Comparison of ENCODE assay signal across 2 cellular contexts in the genomic region with DNA sequence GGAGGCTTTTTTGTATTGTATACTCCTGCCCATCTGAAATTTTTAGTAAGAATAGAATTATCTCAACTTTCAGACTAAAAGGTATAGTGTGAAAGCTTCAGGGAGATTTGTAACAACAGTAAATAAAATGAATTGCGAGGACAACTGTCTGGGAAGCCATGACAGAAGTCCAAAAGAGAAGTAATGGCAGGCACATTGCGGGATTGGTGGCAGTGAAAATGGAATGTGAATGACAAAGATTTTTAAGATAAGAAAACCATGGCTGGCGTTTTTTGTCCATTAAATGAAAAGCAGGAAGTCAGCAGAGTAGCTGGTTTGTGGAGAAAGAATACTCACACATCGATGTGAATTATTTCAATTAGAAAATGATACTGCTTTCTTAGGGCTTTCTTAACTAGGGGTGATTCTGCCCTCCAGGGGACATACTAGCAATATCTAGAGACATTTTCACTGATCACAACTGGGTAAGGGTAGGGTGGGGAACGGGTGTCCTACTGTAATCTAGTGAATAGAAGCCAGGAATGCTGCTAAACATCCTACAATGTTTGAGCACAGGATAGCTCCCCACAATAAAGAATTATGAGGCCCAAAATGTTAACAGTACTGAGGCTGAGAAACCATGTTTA.
TF ChIP-seq lines count a peak whose summit lies in the region.

No MANE protein-coding gene starts in this region.

TF ChIP-seq in HEK293, 187 proteins besides CTCF, POLR2A, EP300 and RAD21:
- TF ChIP-seq ZIC2 (tag by site-specific recombination; IDR thresholded peaks at IDR 0.05) (no peak), ZNF621 (tag by site-specific recombination; IDR thresholded peaks at IDR 0.05) (no peak), MEIS1 (CRISPR knock-in tag; IDR thresholded peaks at IDR 0.05; ENCODE audit: borderline replicate concordance) (no peak), ZNF169 (tag by site-specific recombination; IDR thresholded peaks at IDR 0.05) (no peak), ZNF747 (tag by site-specific recombination; IDR thresholded peaks at IDR 0.05) (no peak), SETDB1 (IDR thresholded peaks at IDR 0.05; ENCODE audit: insufficient read length, low read length) (no peak), ZNF140 (tag by site-specific recombination; IDR thresholded peaks at IDR 0.05) (no peak), ZNF155 (tag by site-specific recombination; IDR thresholded peaks at IDR 0.05) (no peak), ZNF626 (tag by site-specific recombination; IDR thresholded peaks at IDR 0.05) (no peak), ZFP69B (tag by site-specific recombination; IDR thresholded peaks at IDR 0.05) (no peak), SP7 (tag by site-specific recombination; IDR thresholded peaks at IDR 0.05) (no peak), ZNF157 (tag by site-specific recombination; IDR thresholded peaks at IDR 0.05) (no peak), ZNF48 (tag by site-specific recombination; IDR thresholded peaks at IDR 0.05) (no peak), ZNF302 (tag by site-specific recombination; IDR thresholded peaks at IDR 0.05; ENCODE audit: low read depth) (no peak)
- TF ChIP-seq, protein P1, sequence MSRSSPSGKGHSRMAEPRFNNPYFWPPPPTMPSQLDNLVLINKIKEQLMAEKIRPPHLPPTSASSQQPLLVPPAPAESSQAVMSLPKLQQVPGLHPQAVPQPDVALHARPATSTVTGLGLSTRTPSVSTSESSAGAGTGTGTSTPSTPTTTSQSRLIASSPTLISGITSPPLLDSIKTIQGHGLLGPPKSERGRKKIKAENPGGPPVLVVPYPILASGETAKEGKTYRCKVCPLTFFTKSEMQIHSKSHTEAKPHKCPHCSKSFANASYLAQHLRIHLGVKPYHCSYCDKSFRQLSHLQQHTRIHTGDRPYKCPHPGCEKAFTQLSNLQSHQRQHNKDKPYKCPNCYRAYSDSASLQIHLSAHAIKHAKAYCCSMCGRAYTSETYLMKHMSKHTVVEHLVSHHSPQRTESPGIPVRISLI (tag by site-specific recombination; IDR thresholded peaks at IDR 0.05), result no peak
- TF ChIP-seq, protein P2, sequence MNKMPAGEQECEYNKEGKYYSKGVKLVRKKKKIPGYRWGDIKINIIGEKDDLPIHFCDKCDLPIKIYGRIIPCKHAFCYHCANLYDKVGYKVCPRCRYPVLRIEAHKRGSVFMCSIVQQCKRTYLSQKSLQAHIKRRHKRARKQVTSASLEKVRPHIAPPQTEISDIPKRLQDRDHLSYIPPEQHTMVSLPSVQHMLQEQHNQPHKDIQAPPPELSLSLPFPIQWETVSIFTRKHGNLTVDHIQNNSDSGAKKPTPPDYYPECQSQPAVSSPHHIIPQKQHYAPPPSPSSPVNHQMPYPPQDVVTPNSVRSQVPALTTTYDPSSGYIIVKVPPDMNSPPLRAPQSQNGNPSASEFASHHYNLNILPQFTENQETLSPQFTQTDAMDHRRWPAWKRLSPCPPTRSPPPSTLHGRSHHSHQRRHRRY (tag by site-specific recombination; IDR thresholded peaks at IDR 0.05), result no peak

TF ChIP-seq in GM12878, 131 proteins besides CTCF, POLR2A, EP300 and RAD21:
- TF ChIP-seq POLR2AphosphoS2 (IDR thresholded peaks at IDR 0.05; ENCODE audit: low read depth, low read length), result 0 out of 2 replicates have a peak, but pooled peaks have one; percentile 40
- TF ChIP-seq, protein P3, sequence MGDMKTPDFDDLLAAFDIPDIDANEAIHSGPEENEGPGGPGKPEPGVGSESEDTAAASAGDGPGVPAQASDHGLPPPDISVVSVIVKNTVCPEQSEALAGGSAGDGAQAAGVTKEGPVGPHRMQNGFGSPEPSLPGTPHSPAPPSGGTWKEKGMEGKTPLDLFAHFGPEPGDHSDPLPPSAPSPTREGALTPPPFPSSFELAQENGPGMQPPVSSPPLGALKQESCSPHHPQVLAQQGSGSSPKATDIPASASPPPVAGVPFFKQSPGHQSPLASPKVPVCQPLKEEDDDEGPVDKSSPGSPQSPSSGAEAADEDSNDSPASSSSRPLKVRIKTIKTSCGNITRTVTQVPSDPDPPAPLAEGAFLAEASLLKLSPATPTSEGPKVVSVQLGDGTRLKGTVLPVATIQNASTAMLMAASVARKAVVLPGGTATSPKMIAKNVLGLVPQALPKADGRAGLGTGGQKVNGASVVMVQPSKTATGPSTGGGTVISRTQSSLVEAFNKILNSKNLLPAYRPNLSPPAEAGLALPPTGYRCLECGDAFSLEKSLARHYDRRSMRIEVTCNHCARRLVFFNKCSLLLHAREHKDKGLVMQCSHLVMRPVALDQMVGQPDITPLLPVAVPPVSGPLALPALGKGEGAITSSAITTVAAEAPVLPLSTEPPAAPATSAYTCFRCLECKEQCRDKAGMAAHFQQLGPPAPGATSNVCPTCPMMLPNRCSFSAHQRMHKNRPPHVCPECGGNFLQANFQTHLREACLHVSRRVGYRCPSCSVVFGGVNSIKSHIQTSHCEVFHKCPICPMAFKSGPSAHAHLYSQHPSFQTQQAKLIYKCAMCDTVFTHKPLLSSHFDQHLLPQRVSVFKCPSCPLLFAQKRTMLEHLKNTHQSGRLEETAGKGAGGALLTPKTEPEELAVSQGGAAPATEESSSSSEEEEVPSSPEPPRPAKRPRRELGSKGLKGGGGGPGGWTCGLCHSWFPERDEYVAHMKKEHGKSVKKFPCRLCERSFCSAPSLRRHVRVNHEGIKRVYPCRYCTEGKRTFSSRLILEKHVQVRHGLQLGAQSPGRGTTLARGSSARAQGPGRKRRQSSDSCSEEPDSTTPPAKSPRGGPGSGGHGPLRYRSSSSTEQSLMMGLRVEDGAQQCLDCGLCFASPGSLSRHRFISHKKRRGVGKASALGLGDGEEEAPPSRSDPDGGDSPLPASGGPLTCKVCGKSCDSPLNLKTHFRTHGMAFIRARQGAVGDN (IDR thresholded peaks at IDR 0.05), result no peak
TF ChIP-seq in GM12878: peak in this region for 1.
